Comparison of ENCODE assay signal across 22 cellular contexts in the genomic region with DNA sequence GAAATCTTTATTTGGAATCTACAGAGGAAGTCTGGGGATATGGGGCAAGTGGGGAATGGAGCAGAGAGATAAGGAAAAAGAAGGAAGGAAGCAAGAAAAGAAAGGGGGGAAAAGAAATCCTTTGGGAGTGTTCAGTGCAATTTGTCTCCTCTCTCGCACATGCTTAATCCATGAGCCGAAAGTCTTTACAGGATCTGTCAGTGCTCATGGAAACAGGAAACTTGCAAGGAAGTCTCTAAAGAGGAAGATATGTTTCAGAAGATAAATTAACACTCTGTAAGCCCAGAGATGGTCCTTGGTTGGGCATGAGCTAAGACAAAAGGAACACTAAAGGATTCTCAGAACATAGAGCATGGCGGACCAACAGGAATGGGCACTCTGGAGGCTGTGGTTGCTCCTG.
"Had no signal": no experiment of that assay in that cellular context is flagged by ENCODE, and none has a peak within 500 bp of the region (broad histone marks: within the 10 kb centered on the region; RNA-seq: fewer than 3 reads in every experiment).

No MANE protein-coding gene starts in this region.

- H3K27me3 ChIP-seq: hepatocyte, neutrophil, spleen, testis, tibial nerve had no signal

- DNase-seq: effector memory CD4-positive, alpha-beta T cell; erythroblast; foreskin melanocyte; head of caudate nucleus; left colon; left ventricle myocardium superior; mesenchymal stem cell; naive thymus-derived CD4-positive, alpha-beta T cell; psoas muscle; retina; spleen; stimulated activated CD4-positive, alpha-beta T cell treated with anti-CD3 and anti-CD28 coated beads, Interleukin-15, amount 100 ng/mL, for 24 hours; stimulated activated CD4-positive, alpha-beta T cell treated with anti-CD3 and anti-CD28 coated beads, Interleukin-1b, Interleukin-23, amount 100 ng/mL, for 48 hours; stimulated activated CD4-positive, alpha-beta T cell treated with anti-CD3 and anti-CD28 coated beads, Interleukin-4, amount 100 ng/mL, for 24 hours; stimulated activated naive CD8-positive, alpha-beta T cell treated with anti-CD3 and anti-CD28 coated beads, Interleukin-15, amount 100 ng/mL, for 72 hours; testis had no signal

- H3K9me3 ChIP-seq: neutrophil, psoas muscle, spleen, testis, tibial nerve had no signal

- H3K27ac ChIP-seq: hepatocyte, neutrophil, psoas muscle, testis, tibial nerve had no signal

- H3K36me3 ChIP-seq: neutrophil, spleen, tibial nerve had no signal

- ATAC-seq: left colon; left ventricle myocardium superior; naive thymus-derived CD4-positive, alpha-beta T cell; psoas muscle; sciatic nerve; stimulated activated memory B cell treated with anti-CD40 and anti-IgM and Interleukin-4, amounts not matched to agents 10 μg/mL and 1 μg/mL and 100 μg/mL, for 72 hours; stimulated activated naive CD8-positive, alpha-beta T cell treated with anti-CD3 and anti-CD28 coated beads, Interleukin-15, amount 100 ng/mL, for 72 hours had no signal

- H3K4me3 ChIP-seq: hepatocyte, lung, psoas muscle, spleen, testis, tibial nerve had no signal

- H3K4me1 ChIP-seq: psoas muscle, testis, tibial nerve had no signal
